In genomic region chr10:110682348-110682747, GRCh38 we compare ENCODE assay signal across 2 cellular contexts.
TF ChIP-seq lines count a peak whose summit lies in the region.

No MANE protein-coding gene starts in this region.

TF ChIP-seq in liver, 16 proteins besides CTCF, POLR2A, EP300 and RAD21:
- TF ChIP-seq GABPA (IDR thresholded peaks at IDR 0.05 in 1 of 2, conservative IDR thresholded peaks at IDR 0.05 in 1 of 2) (peak in 1 of 2 donors; percentile 25), HNF4G (IDR thresholded peaks at IDR 0.05) (peak; percentile 53), FOXA2 (IDR thresholded peaks at IDR 0.05) (peak; percentile 41), JUND (IDR thresholded peaks at IDR 0.05) (peak; percentile 75 to 85), HNF4A (conservative IDR thresholded peaks at IDR 0.05) (peak; percentile 87 to 89), ATF3 (IDR thresholded peaks at IDR 0.05) (no peak), RXRA (IDR thresholded peaks at IDR 0.05) (peak; percentile 77 to 89), SP1 (IDR thresholded peaks at IDR 0.05) (peak; percentile 71), MAX (IDR thresholded peaks at IDR 0.05) (peak; percentile 45), REST (IDR thresholded peaks at IDR 0.05) (no peak), TAF1 (conservative IDR thresholded peaks at IDR 0.05) (no peak), ZBTB33 (IDR thresholded peaks at IDR 0.05) (peak; percentile 76), EGR1 (IDR thresholded peaks at IDR 0.05; ENCODE audit: low read depth in 2 of 2) (peak in 1 of 2 donors; percentile 53), YY1 (IDR thresholded peaks at IDR 0.05) (peak; percentile 69), NR2F2 (IDR thresholded peaks at IDR 0.05) (no peak), FOXA1 (IDR thresholded peaks at IDR 0.05) (no peak)

TF ChIP-seq in HepG2, 621 proteins besides CTCF, POLR2A, EP300 and RAD21:
- TF ChIP-seq CENPT (CRISPR knock-in tag; IDR thresholded peaks at IDR 0.05; ENCODE audit: low read depth) (no peak), BCLAF1 (IDR thresholded peaks at IDR 0.05) (no peak), THRA (CRISPR knock-in tag; IDR thresholded peaks at IDR 0.05; ENCODE audit: borderline replicate concordance) (no peak), ZKSCAN8 (CRISPR knock-in tag; IDR thresholded peaks at IDR 0.05; ENCODE audit: borderline replicate concordance) (no peak), IRX3 (CRISPR knock-in tag; IDR thresholded peaks at IDR 0.05; ENCODE audit: borderline replicate concordance, low read depth) (no peak)
